In the genomic region with DNA sequence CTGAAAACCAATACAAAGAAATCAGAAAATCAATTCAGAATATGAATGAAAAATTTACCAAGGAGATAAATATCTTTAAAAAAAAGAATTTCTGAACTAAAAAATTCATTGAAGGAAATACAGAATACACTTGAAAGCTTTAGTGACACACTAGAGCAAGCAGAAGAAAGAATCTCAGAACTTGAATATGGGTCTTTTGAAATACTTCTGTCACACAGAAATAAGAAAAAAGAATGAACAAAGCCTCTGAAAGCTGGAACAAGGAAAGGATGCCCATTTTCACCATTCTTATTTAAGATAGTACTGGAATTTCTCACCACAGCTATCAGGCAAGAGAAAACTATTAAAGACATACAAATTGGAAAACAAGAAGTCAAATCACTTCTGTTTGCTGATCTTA, we compare ENCODE assay signal across 35 cellular contexts.
"Had no signal": no experiment of that assay in that cellular context is flagged by ENCODE, and none has a peak within 500 bp of the region (broad histone marks: within the 10 kb centered on the region; RNA-seq: fewer than 3 reads in every experiment).

No MANE protein-coding gene starts in this region.

- H3K4me3 ChIP-seq: MG63 had no signal

- H3K27ac ChIP-seq: KMS-11 had no signal

- H3K4me2 ChIP-seq: KMS-11 had no signal

- DNase-seq: Kasumi-1, KG1, MG63, MM.1S, MV-4-11, NCI-H1048, NCI-H1092, NCI-H1092 treated with DMSO at 0.1 percent for 48 hours, NCI-H1105, NCI-H1105 treated with DMSO at 0.1 percent for 48 hours, NCI-H1417 treated with DMSO at 0.1 percent for 48 hours, NCI-H1436, NCI-H1436 treated with DMSO at 0.1 percent for 48 hours, NCI-H146, NCI-H1694, NCI-H1694 treated with DMSO at 0.1 percent for 48 hours, NCI-H187, NCI-H187 treated with DMSO at 0.1 percent for 48 hours, NCI-H1930, NCI-H2029, NCI-H2029 treated with DMSO at 0.1 percent for 48 hours, NCI-H2081, NCI-H2081 treated with DMSO at 0.1 percent for 48 hours, NCI-H2107, NCI-H2171, NCI-H2171 treated with DMSO at 0.1 percent for 48 hours, NCI-H2227 treated with DMSO at 0.1 percent for 48 hours, NCI-H226, NCI-H345, NCI-H446, NCI-H446 treated with DMSO at 0.1 percent for 48 hours, NCI-H510A, NCI-H510A treated with DMSO at 0.1 percent for 48 hours, NCI-H524 had no signal

- H3K27me3 ChIP-seq: MG63 had no signal

- H3K36me3 ChIP-seq: MG63 had no signal

- H3K9ac ChIP-seq: KMS-11 had no signal
